15 cellular contexts compared by ENCODE assay signal in genomic region chr22:35276019-35276418, GRCh38. TPM values are rescaled to one million over a fixed set of nuclear protein-coding genes. Genes with fewer than 3 reads are reported as not detected.
DNase-seq lines count a peak whose midpoint lies in the region; ATAC-seq and TF ChIP-seq lines count a peak whose summit lies in the region.
"Had no signal": no experiment of that assay in that cellular context is flagged by ENCODE, and none has a peak within 500 bp of the region (broad histone marks: within the 10 kb centered on the region; RNA-seq: fewer than 3 reads in every experiment).

No MANE protein-coding gene starts in this region.

- DNase-seq in cardiac muscle cell (ENCODE audit: low read depth in 1 of 2, low spot score in 1 of 2) (no peak), left cardiac atrium (no peak), IMR-90 (no peak), epithelial cell of prostate (ENCODE audit: low read depth, low spot score) (no peak), NCI-H128 (lab: John Stamatoyannopoulos, UW; ENCODE audit: unreplicated experiment) (no peak), GM23338 (ENCODE audit: low spot score) (no peak)
- DNase-seq: C1 segment of cervical spinal cord; Calu3; CD4-positive, alpha-beta memory T cell; COR-L47; DMS153; DND-41; H9 had no signal

- no peak for TF ChIP-seq RAD21 in IMR-90 (IDR thresholded peaks at IDR 0.05; ENCODE audit: low read length)

- no peak overlapping the region for H2BK5ac ChIP-seq in IMR-90 (ENCODE audit: low read depth, low read length, poor library complexity, severe bottlenecking)

- ATAC-seq in left cardiac atrium (no peak), IMR-90 (ENCODE audit: low read depth) (peak; percentile 48), GM23338 (no peak)
- ATAC-seq: HCT116 had no signal

- no peak overlapping the region for H2AK9ac ChIP-seq in IMR-90 (replicated peaks; ENCODE audit: low read depth, low read length, poor library complexity)

- H3K4me3 Mint-ChIP-seq in GM23338 = no peak overlapping the region
- H3K4me3 Mint-ChIP-seq: CD4-positive, alpha-beta memory T cell; H9 had no signal

- H3K4me1 ChIP-seq in cardiac muscle cell (ENCODE audit: low read depth) (no peaks in the 10 kb centered on the region), IMR-90 (ENCODE audit: control insufficient read depth, insufficient read depth, low read length) (no peaks in the 10 kb centered on the region), GM23338 (ENCODE audit: insufficient read depth) (no peaks in the 10 kb centered on the region)

- H4K91ac ChIP-seq in IMR-90 (ENCODE audit: insufficient read depth, low read depth, low read length) = no peak overlapping the region

- no peak overlapping the region for H2BK20ac ChIP-seq in IMR-90 (ENCODE audit: low read depth, low read length)

- POLR2A ChIA-PET in IMR-90 (lab: Charles Lee; ENCODE audit: unreplicated experiment) = no interaction called here

- H3K9me3 ChIP-seq in cardiac muscle cell (ENCODE audit: low read depth) = no peaks in the 10 kb centered on the region
- no peaks in the 10 kb centered on the region for H3K9me3 ChIP-seq in IMR-90 (ENCODE audit: control insufficient read depth, insufficient read depth, low read length)

- peaks cover 51% of the 10 kb centered on the region for H3K79me2 ChIP-seq in GM23338 (replicated peaks; ENCODE audit: insufficient read depth)

- no peaks in the 10 kb centered on the region for H3K27me3 Mint-ChIP-seq in GM23338 (ENCODE audit: insufficient read depth, low read depth, poor library complexity)
- H3K27me3 Mint-ChIP-seq: CD4-positive, alpha-beta memory T cell had no signal

- no peak overlapping the region for H3K14ac ChIP-seq in IMR-90 (replicated peaks; ENCODE audit: low read depth, low read length)

- intact Hi-C loops in left cardiac atrium (cut with DNase I) = no loop called here
- intact Hi-C loops in IMR-90 (cut with micrococcal nuclease) = no loop called here

- H3K4me3 ChIP-seq in cardiac muscle cell (no peak overlapping the region), IMR-90 (ENCODE audit: insufficient read depth, low read depth, low read length) (no peak overlapping the region), GM23338 (no peak overlapping the region)
- H3K4me3 ChIP-seq: GM23248 had no signal

- CTCF ChIA-PET in IMR-90 (lab: Yijun Ruan, JAX) = no interaction called here

- peak overlapping the region; percentile 19 for H3K27ac ChIP-seq in cardiac muscle cell
- H3K27ac ChIP-seq in IMR-90 (ENCODE audit: insufficient read depth, low read length) = no peak overlapping the region
- peak overlapping the region; percentile 50 for H3K27ac ChIP-seq in epithelial cell of prostate
- H3K27ac ChIP-seq in GM23338 (ENCODE audit: low read depth) = no peak overlapping the region
- H3K27ac ChIP-seq: GM23248 had no signal

- H3K23ac ChIP-seq in IMR-90 (ENCODE audit: low read depth, low read length) = no peak overlapping the region

- peaks cover 20% of the 10 kb centered on the region for H3K36me3 Mint-ChIP-seq in GM23338 (ENCODE audit: low read depth)

- H3K9me2 ChIP-seq in GM23338 (ENCODE audit: insufficient read depth) = no peaks in the 10 kb centered on the region

- H2AK5ac ChIP-seq in IMR-90 (ENCODE audit: low read depth, low read length) = no peak overlapping the region

- H3K27me3 ChIP-seq in cardiac muscle cell = no peaks in the 10 kb centered on the region
- no peaks in the 10 kb centered on the region for H3K27me3 ChIP-seq in IMR-90 (ENCODE audit: control insufficient read depth, insufficient read depth, low read length)
- H3K27me3 ChIP-seq in GM23338 (ENCODE audit: insufficient read depth) = no peaks in the 10 kb centered on the region

- H3K4me1 Mint-ChIP-seq in GM23338 = no peaks in the 10 kb centered on the region

- H3K9me3 Mint-ChIP-seq in GM23338 = no peaks in the 10 kb centered on the region
- H3K9me3 Mint-ChIP-seq: CD4-positive, alpha-beta memory T cell; H9 had no signal

- no peak overlapping the region for H2BK15ac ChIP-seq in IMR-90 (ENCODE audit: low read depth, low read length)

- no peak for TF ChIP-seq CTCF in cardiac muscle cell (IDR thresholded peaks at IDR 0.05; ENCODE audit: low read depth, low read length)
- TF ChIP-seq CTCF in IMR-90 (conservative IDR thresholded peaks at IDR 0.05; ENCODE audit: low read depth, low read length) = no peak
- TF ChIP-seq CTCF in GM23338 (conservative IDR thresholded peaks at IDR 0.05; ENCODE audit: low read depth in 2 of 2) = no peak

- H4K5ac ChIP-seq in IMR-90 (ENCODE audit: low read depth, low read length) = no peak overlapping the region

- no peak overlapping the region for H4K8ac ChIP-seq in IMR-90 (ENCODE audit: low read depth in 2 of 2, low read length in 2 of 2)

- no peak overlapping the region for H2AFZ ChIP-seq in IMR-90 (replicated peaks; ENCODE audit: low read length, poor library complexity)
- H2AFZ ChIP-seq in GM23338 = no peak overlapping the region
- H2AFZ ChIP-seq: GM23248 had no signal

- no peak overlapping the region for H3K27ac Mint-ChIP-seq in GM23338
- H3K27ac Mint-ChIP-seq: CD4-positive, alpha-beta memory T cell; H9 had no signal

- no peak overlapping the region for H3K18ac ChIP-seq in IMR-90 (ENCODE audit: low read depth, low read length)

- H3K4me2 ChIP-seq in IMR-90 (ENCODE audit: low read depth, low read length) = no peak overlapping the region
- H3K4me2 ChIP-seq in GM23338 = no peak overlapping the region

- no peaks in the 10 kb centered on the region for H3F3A ChIP-seq in GM23338 (replicated peaks; ENCODE audit: low read depth)

- H2BK120ac ChIP-seq in IMR-90 (ENCODE audit: low read depth, low read length) = no peak overlapping the region

- in situ Hi-C loops in IMR-90 (cut with MboI; ENCODE audit: low sequenced_read_pairs) = no loop called here

- dilution Hi-C loops in IMR-90 (cut with HindIII; ENCODE audit: low sequenced_read_pairs, unreplicated experiment) = no loop called here

- no TSS peak for BruUV-seq in IMR-90 (replicated peaks; lab: Mats Ljungman, UMichigan)

- no CpG with 5 or more reads among the region's 4 CpGs for WGBS in IMR-90 (ENCODE audit: extremely low coverage in 2 of 2, insufficient read length in 1 of 2), 2 experiments

- peaks cover 8% of the 10 kb centered on the region for H3K36me3 ChIP-seq in cardiac muscle cell
- H3K36me3 ChIP-seq in IMR-90 (ENCODE audit: control insufficient read depth, insufficient read depth, low read length) = peaks cover 24% of the 10 kb centered on the region
- H3K36me3 ChIP-seq in GM23338 (ENCODE audit: insufficient read depth) = peaks cover 13% of the 10 kb centered on the region; the same call in 1 of the 2 replicates

- H3K9me1 ChIP-seq in IMR-90 (ENCODE audit: insufficient read depth, low read length) = peaks cover 4% of the 10 kb centered on the region; the same call in 1 of the 2 replicates

- H3K9ac ChIP-seq in IMR-90 (ENCODE audit: low read depth, low read length) = no peak overlapping the region
- H3K9ac ChIP-seq: GM23248 had no signal

- TF ChIP-seq POLR2A in IMR-90 (IDR thresholded peaks at IDR 0.05; ENCODE audit: low read depth, low read length) = no peak

- H3K79me1 ChIP-seq in IMR-90 (ENCODE audit: low read depth in 1 of 2, low read length in 2 of 2) = peaks cover 42 to 66% of the 10 kb centered on the region in 2 experiments

- no peak overlapping the region for H3K56ac ChIP-seq in IMR-90 (ENCODE audit: extremely low read depth, insufficient read depth, low read length)

- no peak overlapping the region for H3K4ac ChIP-seq in IMR-90 (ENCODE audit: low read depth, low read length)

- H4K20me1 ChIP-seq in IMR-90 (ENCODE audit: insufficient read depth, low read length) = no peaks in the 10 kb centered on the region; the same call in 1 of the 2 replicates
- H4K20me1 ChIP-seq in GM23338 (replicated peaks; ENCODE audit: insufficient read depth) = peaks cover 22% of the 10 kb centered on the region; the same call in 1 of the 2 replicates

TF ChIP-seq in IMR-90, 13 proteins besides CTCF, POLR2A, EP300 and RAD21 (continues in another document):
- TF ChIP-seq SMC3 (IDR thresholded peaks at IDR 0.05; ENCODE audit: low read depth, low read length) (no peak), MXI1 (IDR thresholded peaks at IDR 0.05; ENCODE audit: borderline replicate concordance, low read depth, low read length) (no peak), BHLHE40 (IDR thresholded peaks at IDR 0.05; ENCODE audit: low read depth, low read length) (no peak)

TF ChIP-seq in GM23338, 12 proteins besides CTCF, POLR2A, EP300 and RAD21 (continues in another document):
- TF ChIP-seq EZH2phosphoT487 (IDR thresholded peaks at IDR 0.05; ENCODE audit: unreplicated experiment) (no peak), JUNB (IDR thresholded peaks at IDR 0.05; ENCODE audit: unreplicated experiment) (no peak)

RNA-seq across cellular contexts. Expression of gene HMGXB4, which starts 18.7 kb away (rescaled TPM):
- total RNA-seq in cardiac muscle cell (8.1 and 17.7 TPM in 2 replicates), left cardiac atrium (10 to 100 TPM in 1 of 2 donors, 1 to 10 TPM in 1; 8.8 to 10.3 TPM), IMR-90 (2012; rRNA removed) (11.8 and 17.2 TPM in 2 replicates)
- polyA plus RNA-seq in cardiac muscle cell (16.8 and 21.1 TPM in 2 replicates), IMR-90 (2012; rRNA removed) (16.5 and 18.5 TPM in 2 replicates), GM23338 (2016; fragmentation: Nextera tagmentation; extraction: Ambion mirVana) (56.7 and 64.9 TPM in 2 replicates)
- polyA plus RNA-seq in IMR-90 (2012; cell fraction: cytosol; rRNA removed) = 3.6 and 5.8 TPM in 2 replicates
- 4.5 and 21.8 TPM in 2 replicates for polyA plus RNA-seq in IMR-90 (2012; cell fraction: nucleus; rRNA removed; ENCODE audit: low replicate concordance)
- 33.1 and 34.7 TPM in 2 replicates for total RNA-seq in GM23338 (2014; rRNA removed; shearing (Covaris generic))

RNA-seq across cellular contexts. Expression of gene TOM1, which starts 23.7 kb away (rescaled TPM):
- total RNA-seq in cardiac muscle cell (66.3 and 107 TPM in 2 replicates), left cardiac atrium (10 to 100 TPM; 45.1 to 57.9 TPM), IMR-90 (2012; rRNA removed) (38.0 and 39.4 TPM in 2 replicates)
- polyA plus RNA-seq in cardiac muscle cell (76.2 and 84.9 TPM in 2 replicates), IMR-90 (2012; rRNA removed) (46.4 and 48.5 TPM in 2 replicates), GM23338 (2016; fragmentation: Nextera tagmentation; extraction: Ambion mirVana) (9.1 and 10.9 TPM in 2 replicates)
- polyA plus RNA-seq in IMR-90 (2012; cell fraction: cytosol; rRNA removed) = 66.1 and 71.8 TPM in 2 replicates
- polyA plus RNA-seq in IMR-90 (2012; cell fraction: nucleus; rRNA removed; ENCODE audit: low replicate concordance) = 54.4 and 68.2 TPM in 2 replicates
- 17.8 and 28.0 TPM in 2 replicates for total RNA-seq in GM23338 (2014; rRNA removed; shearing (Covaris generic))

Comparison
In these comparisons a context has a peak if more than half of its experiments do, and no peak if none do; other contexts are left out.
1. H3K27ac ChIP-seq: peak in cardiac muscle cell (single experiment) and epithelial cell of prostate (single experiment); none in IMR-90 (single experiment) and GM23338 (single experiment).